Comparison of ENCODE assay signal across 8 cellular contexts in the genomic region with DNA sequence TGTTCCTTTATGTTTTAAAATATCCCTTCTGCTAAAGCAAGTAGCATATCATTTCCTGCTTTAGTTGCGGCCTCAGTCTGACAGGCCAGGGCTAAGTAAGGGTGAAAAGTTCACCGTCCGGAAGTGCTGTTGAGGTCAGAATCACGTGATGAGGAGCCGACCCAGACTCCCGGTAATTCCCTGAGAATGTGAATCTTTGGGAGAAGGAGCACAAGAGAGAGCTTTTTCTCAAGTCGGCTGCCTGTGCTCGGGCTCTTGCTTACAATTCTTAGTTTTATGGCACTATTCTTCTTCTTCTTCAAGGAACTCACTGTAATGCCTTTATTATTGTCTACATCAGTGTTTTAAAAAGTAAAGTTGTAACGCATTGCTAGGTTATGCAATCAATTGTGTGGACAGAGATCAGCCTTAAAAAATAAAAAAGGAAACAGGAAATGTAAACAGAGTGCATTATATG.
A peak's percentile ranks its signal among the peaks of the same experiment; 100 is the strongest.
DNase-seq lines count a peak whose midpoint lies in the region; ATAC-seq and TF ChIP-seq lines count a peak whose summit lies in the region.

No MANE protein-coding gene starts in this region.

- H3K27ac ChIP-seq in esophagus muscularis mucosa (replicated peaks in 1 of 4): peak overlapping the region; percentile 64 to 76 (median 69)

- H3K4me3 Mint-ChIP-seq in naive thymus-derived CD8-positive, alpha-beta T cell: peak overlapping the region; percentile 22 to 70 (median 54)

- H3K9me3 ChIP-seq in esophagus muscularis mucosa: no peaks in the 10 kb centered on the region

- H3K4me3 ChIP-seq in esophagus muscularis mucosa: peak overlapping the region; percentile 33 to 50 (median 39)

- no peaks in the 10 kb centered on the region for H3K27me3 Mint-ChIP-seq in naive thymus-derived CD8-positive, alpha-beta T cell

- no peaks in the 10 kb centered on the region for H3K27me3 ChIP-seq in esophagus muscularis mucosa

- no peaks in the 10 kb centered on the region for H3K36me3 Mint-ChIP-seq in naive thymus-derived CD8-positive, alpha-beta T cell

- no peak for TF ChIP-seq CTCF in esophagus muscularis mucosa (IDR thresholded peaks at IDR 0.05)

- no peak for TF ChIP-seq POLR2A in esophagus muscularis mucosa (IDR thresholded peaks at IDR 0.05; ENCODE audit: low read depth)

- H3K4me1 Mint-ChIP-seq in naive thymus-derived CD8-positive, alpha-beta T cell: peaks cover 7 to 30% (median 20%) of the 10 kb centered on the region in 4 donors

- intact Hi-C loops in esophagus muscularis mucosa (cut with DNase I): no loop called here

- peak; percentile 90 for ATAC-seq in GM18858 (IDR thresholded peaks at IDR 0.05; ENCODE audit: unreplicated experiment)
- peak; percentile 96 for ATAC-seq in HG03139 (IDR thresholded peaks at IDR 0.05; ENCODE audit: unreplicated experiment)
- peak in 1 of 2 donors; percentile 64 for ATAC-seq in naive thymus-derived CD8-positive, alpha-beta T cell

- H3K9me3 Mint-ChIP-seq in naive thymus-derived CD8-positive, alpha-beta T cell: no peaks in the 10 kb centered on the region

- in situ Hi-C loops in ACHN (cut with HindIII; ENCODE audit: low pct_ligation_motif_present, low pct_unique_long_range_greater_than_20kb, low sequenced_read_pairs) (no loop called here), SK-MEL-5 (cut with HindIII; ENCODE audit: low pct_unique_long_range_greater_than_20kb, low sequenced_read_pairs) (no loop called here)

- DNase-seq in ACHN (peak; percentile 91), SK-MEL-5 (ENCODE audit: low read depth, low spot score) (peak; percentile 80), esophagus muscularis mucosa (ENCODE audit: extremely low spot score) (no peak), activated gamma-delta T cell treated with Interleukin-2 at 50 U/mL for 16 hours (no peak), NCI-H2107 treated with DMSO at 0.1 percent for 48 hours (lab: John Stamatoyannopoulos, UW; ENCODE audit: unreplicated experiment) (no peak)
- peak in 5 of 10 donors; percentile 6 to 30 (median 10) for DNase-seq in naive thymus-derived CD8-positive, alpha-beta T cell

- no peaks in the 10 kb centered on the region for H3K36me3 ChIP-seq in esophagus muscularis mucosa

- H3K4me1 ChIP-seq in esophagus muscularis mucosa: peaks cover 8 to 29% (median 27%) of the 10 kb centered on the region in 4 donors

- H3K27ac Mint-ChIP-seq in naive thymus-derived CD8-positive, alpha-beta T cell: peak overlapping the region in 6 of 10 donors; percentile 1 to 79 (median 28)

- 1% methylated on average over 9 of the region's 9 CpGs for WGBS in esophagus muscularis mucosa

- POLR2A ChIA-PET in naive thymus-derived CD8-positive, alpha-beta T cell (lab: Charles Lee): no interaction called here

- TF ChIP-seq EP300 in esophagus muscularis mucosa (IDR thresholded peaks at IDR 0.05): no peak

Comparison
In these comparisons a context has a peak if more than half of its experiments do, and no peak if none do; other contexts are left out.
1. DNase-seq: peak in ACHN (single experiment) and SK-MEL-5 (single experiment); none in esophagus muscularis mucosa (single experiment), activated gamma-delta T cell treated with Interleukin-2 at 50 U/mL for 16 hours (single experiment) and NCI-H2107 treated with DMSO at 0.1 percent for 48 hours (single experiment).